In the genomic region with DNA sequence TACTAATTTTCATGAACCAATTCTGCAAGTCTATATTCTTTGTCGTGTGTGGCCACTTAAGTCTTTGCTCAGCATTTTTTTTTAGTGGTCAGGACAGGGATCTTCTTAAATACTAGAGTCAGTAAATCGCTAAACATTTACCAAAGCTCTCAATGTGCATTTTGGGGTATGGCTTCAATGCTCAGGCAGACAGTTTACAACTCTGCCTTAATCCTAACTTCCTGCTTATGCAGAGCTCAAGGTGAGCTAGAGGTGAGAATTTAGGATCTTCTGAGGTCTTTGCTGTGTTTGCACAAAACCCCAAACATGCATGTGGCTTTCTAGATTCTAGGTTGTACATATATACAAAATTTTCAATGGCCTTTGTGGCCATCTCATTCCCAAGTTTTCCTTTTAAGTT, we compare ENCODE assay signal across 24 cellular contexts.
DNase-seq lines count a peak whose midpoint lies in the region; ATAC-seq and TF ChIP-seq lines count a peak whose summit lies in the region.
"Had no signal": no experiment of that assay in that cellular context is flagged by ENCODE, and none has a peak within 500 bp of the region (broad histone marks: within the 10 kb centered on the region; RNA-seq: fewer than 3 reads in every experiment).

No MANE protein-coding gene starts in this region.

- H3K9me3 ChIP-seq in NT2/D1 (ENCODE audit: insufficient read depth, low read length) (no peaks in the 10 kb centered on the region), endodermal cell (ENCODE audit: control insufficient read depth, low read length) (no peaks in the 10 kb centered on the region)
- H3K9me3 ChIP-seq: A549; BE2C; BLaER1 treated with 17β-estradiol and CSF1 and Interleukin-3, amounts not matched to agents 10 nM and 100 nM; HAP-1 had no signal

- H3K36me3 Mint-ChIP-seq in GM23338 (ENCODE audit: low read depth), result no peaks in the 10 kb centered on the region
- no peaks in the 10 kb centered on the region for H3K36me3 Mint-ChIP-seq in endodermal cell (ENCODE audit: low read depth)
- H3K36me3 Mint-ChIP-seq in T-cell, result no peaks in the 10 kb centered on the region
- H3K36me3 Mint-ChIP-seq in activated naive CD8-positive, alpha-beta T cell treated with anti-CD3 and anti-CD28 coated beads, Interleukin-2, amount 50 U/mL, for 24 hours (ENCODE audit: low read depth), result no peaks in the 10 kb centered on the region
- H3K36me3 Mint-ChIP-seq: CD14-positive monocyte; CD8-positive, alpha-beta memory T cell had no signal

- H3K27me3 Mint-ChIP-seq in GM23338 (ENCODE audit: insufficient read depth, low read depth, poor library complexity), result peaks cover 4% of the 10 kb centered on the region
- H3K27me3 Mint-ChIP-seq in endodermal cell (ENCODE audit: insufficient read depth), result no peaks in the 10 kb centered on the region
- no peaks in the 10 kb centered on the region for H3K27me3 Mint-ChIP-seq in T-cell
- peaks cover 2% of the 10 kb centered on the region for H3K27me3 Mint-ChIP-seq in activated naive CD8-positive, alpha-beta T cell treated with anti-CD3 and anti-CD28 coated beads, Interleukin-2, amount 50 U/mL, for 24 hours

- no peaks in the 10 kb centered on the region for H3K9me3 Mint-ChIP-seq in GM23338
- H3K9me3 Mint-ChIP-seq in endodermal cell, result peaks cover 3% of the 10 kb centered on the region
- no peaks in the 10 kb centered on the region for H3K9me3 Mint-ChIP-seq in T-cell
- H3K9me3 Mint-ChIP-seq in activated naive CD8-positive, alpha-beta T cell treated with anti-CD3 and anti-CD28 coated beads, Interleukin-2, amount 50 U/mL, for 24 hours, result no peaks in the 10 kb centered on the region
- H3K9me3 Mint-ChIP-seq: CD14-positive monocyte; CD4-positive, alpha-beta T cell; CD8-positive, alpha-beta memory T cell; HFFc6 had no signal

- ATAC-seq in GM23338 (no peak), T-cell (replicated peaks in 1 of 4) (no peak)
- no peak for ATAC-seq in activated naive CD8-positive, alpha-beta T cell treated with anti-CD3 and anti-CD28 coated beads, Interleukin-2, amount 50 U/mL, for 24 hours
- ATAC-seq: A549, GM12878 had no signal

- H3K4me2 ChIP-seq in GM23338, result no peak overlapping the region
- H3K4me2 ChIP-seq in KMS-11, result 0 out of 2 replicates have a peak overlapping the region, but pooled peaks have one; percentile 5
- H3K4me2 ChIP-seq: A549; BLaER1 treated with 17β-estradiol and CSF1 and Interleukin-3, amounts not matched to agents 10 nM and 100 nM had no signal

- 90% methylated on average over 2 of the region's 2 CpGs; no CpG with 5 or more reads in 1 of the 2 experiments for WGBS in endodermal cell (ENCODE audit: insufficient coverage in 1 of 2, insufficient read length in 1 of 2), 2 experiments

- H2AFZ ChIP-seq in GM23338, result no peak overlapping the region
- no peak overlapping the region for H2AFZ ChIP-seq in KMS-11 (ENCODE audit: low read depth)
- H2AFZ ChIP-seq: GM23248 had no signal

- TF ChIP-seq CTCF in GM23338 (conservative IDR thresholded peaks at IDR 0.05; ENCODE audit: low read depth in 2 of 2) (no peak), KMS-11 (conservative IDR thresholded peaks at IDR 0.05; ENCODE audit: low read depth, low read length) (no peak), endodermal cell (conservative IDR thresholded peaks at IDR 0.05) (no peak)

- H3K4me3 ChIP-seq in GM23338 (no peak overlapping the region), KMS-11 (IDR thresholded peaks at IDR 0.05; ENCODE audit: insufficient read depth, low read depth, low read length) (no peak overlapping the region), NT2/D1 (ENCODE audit: insufficient read length, low read depth) (no peak overlapping the region), endodermal cell (ENCODE audit: low read length) (peak overlapping the region; percentile 45)
- H3K4me3 ChIP-seq: A549; BLaER1 treated with 17β-estradiol and CSF1 and Interleukin-3, amounts not matched to agents 10 nM and 100 nM; GM12878; GM23248; HAP-1 had no signal

- H3K27ac ChIP-seq in GM23338 (ENCODE audit: low read depth), result no peak overlapping the region
- no peak overlapping the region for H3K27ac ChIP-seq in KMS-11
- no peak overlapping the region for H3K27ac ChIP-seq in endodermal cell (ENCODE audit: low read depth, low read length)
- H3K27ac ChIP-seq: A549; BLaER1 treated with 17β-estradiol and CSF1 and Interleukin-3, amounts not matched to agents 10 nM and 100 nM; GM23248 had no signal

- H3K27ac Mint-ChIP-seq in GM23338 (peak overlapping the region; percentile 25; the same call in 1 of the 2 replicates), endodermal cell (peak overlapping the region; percentile 46), T-cell (no peak overlapping the region)
- H3K27ac Mint-ChIP-seq in activated naive CD8-positive, alpha-beta T cell treated with anti-CD3 and anti-CD28 coated beads, Interleukin-2, amount 50 U/mL, for 24 hours, result no peak overlapping the region
- H3K27ac Mint-ChIP-seq: CD14-positive monocyte; CD4-positive, alpha-beta T cell; HFFc6 had no signal

- H3K9ac ChIP-seq in KMS-11 (no peak overlapping the region), NT2/D1 (ENCODE audit: insufficient read length, low read depth) (no peak overlapping the region), endodermal cell (ENCODE audit: extremely low read depth, low read length, poor library complexity, severe bottlenecking) (no peak overlapping the region)
- H3K9ac ChIP-seq: BLaER1 treated with 17β-estradiol and CSF1 and Interleukin-3, amounts not matched to agents 10 nM and 100 nM; GM23248 had no signal

- no peaks in the 10 kb centered on the region for H4K20me1 ChIP-seq in GM23338 (replicated peaks; ENCODE audit: insufficient read depth)
- no peaks in the 10 kb centered on the region for H4K20me1 ChIP-seq in KMS-11 (ENCODE audit: insufficient read depth)
- H4K20me1 ChIP-seq: BLaER1 treated with 17β-estradiol and CSF1 and Interleukin-3, amounts not matched to agents 10 nM and 100 nM had no signal

- CTCF ChIA-PET in T-cell (lab: Charles Lee), result interaction anchor here in 1 of 2 donors (1.1 kb wide), 1 partner anchor 8 kb away, joined by 3 read pairs; no protein-coding TSS in a partner anchor

- H3K36me3 ChIP-seq in GM23338 (ENCODE audit: insufficient read depth) (no peaks in the 10 kb centered on the region), KMS-11 (ENCODE audit: insufficient read depth) (no peaks in the 10 kb centered on the region), NT2/D1 (ENCODE audit: insufficient read depth, insufficient read length, low read length) (no peaks in the 10 kb centered on the region), endodermal cell (ENCODE audit: control insufficient read depth, insufficient read depth, low read length) (no peaks in the 10 kb centered on the region)
- H3K36me3 ChIP-seq: BE2C; BLaER1 treated with 17β-estradiol and CSF1 and Interleukin-3, amounts not matched to agents 10 nM and 100 nM; HAP-1 had no signal

- no peaks in the 10 kb centered on the region for H3K79me2 ChIP-seq in GM23338 (replicated peaks; ENCODE audit: insufficient read depth)
- no peaks in the 10 kb centered on the region for H3K79me2 ChIP-seq in KMS-11 (ENCODE audit: insufficient read depth, low read depth)

- POLR2A ChIA-PET in T-cell (lab: Charles Lee), result interaction anchor here in 1 of 2 donors (0.6 kb wide), 1 partner anchor 189 kb away, joined by 3 read pairs; no protein-coding TSS in a partner anchor

- no peak for DNase-seq in GM23338 (ENCODE audit: low spot score)
- DNase-seq in NT2/D1 (ENCODE audit: low read depth, low spot score), result peak; percentile 48
- no peak for DNase-seq in endodermal cell
- no peak for DNase-seq in NAMALWA (ENCODE audit: low spot score)
- no peak for DNase-seq in T-cell
- DNase-seq in activated naive CD8-positive, alpha-beta T cell treated with anti-CD3 and anti-CD28 coated beads, Interleukin-2, amount 50 U/mL, for 24 hours, result no peak
- DNase-seq: 8988T; ACHN; AML-193; BE2C; CD4-positive, alpha-beta T cell; CD8-positive, alpha-beta memory T cell; DMS 273 treated with DMSO at 0.1 percent for 48 hours; DMS79; EL; GDM1; GM23248; HFFc6 had no signal

- peaks cover 7% of the 10 kb centered on the region; the same call in 2 of the 3 replicates for H3K4me1 Mint-ChIP-seq in GM23338
- peaks cover 8% of the 10 kb centered on the region for H3K4me1 Mint-ChIP-seq in endodermal cell
- no peaks in the 10 kb centered on the region for H3K4me1 Mint-ChIP-seq in T-cell
- H3K4me1 Mint-ChIP-seq in activated naive CD8-positive, alpha-beta T cell treated with anti-CD3 and anti-CD28 coated beads, Interleukin-2, amount 50 U/mL, for 24 hours, result no peaks in the 10 kb centered on the region
- H3K4me1 Mint-ChIP-seq: CD14-positive monocyte; CD8-positive, alpha-beta memory T cell had no signal

- H3K4me3 Mint-ChIP-seq in GM23338, result no peak overlapping the region
- no peak overlapping the region for H3K4me3 Mint-ChIP-seq in endodermal cell
- no peak overlapping the region for H3K4me3 Mint-ChIP-seq in T-cell
- no peak overlapping the region for H3K4me3 Mint-ChIP-seq in activated naive CD8-positive, alpha-beta T cell treated with anti-CD3 and anti-CD28 coated beads, Interleukin-2, amount 50 U/mL, for 24 hours
- H3K4me3 Mint-ChIP-seq: CD14-positive monocyte; CD4-positive, alpha-beta T cell; CD8-positive, alpha-beta memory T cell; HFFc6 had no signal

- no peaks in the 10 kb centered on the region for H3F3A ChIP-seq in GM23338 (replicated peaks; ENCODE audit: low read depth)

- H3K4me1 ChIP-seq in GM23338 (ENCODE audit: insufficient read depth), result no peaks in the 10 kb centered on the region; the same call in 1 of the 2 replicates
- H3K4me1 ChIP-seq in KMS-11 (ENCODE audit: low read depth, poor library complexity, severe bottlenecking), result peaks cover 7% of the 10 kb centered on the region
- H3K4me1 ChIP-seq in NT2/D1 (ENCODE audit: insufficient read depth, insufficient read length), result no peaks in the 10 kb centered on the region
- H3K4me1 ChIP-seq in endodermal cell (ENCODE audit: control insufficient read depth, insufficient read depth, low read length), result no peaks in the 10 kb centered on the region
- H3K4me1 ChIP-seq: A549; BE2C; BLaER1 treated with 17β-estradiol and CSF1 and Interleukin-3, amounts not matched to agents 10 nM and 100 nM; HAP-1 had no signal

- H3K9me2 ChIP-seq in GM23338 (ENCODE audit: insufficient read depth), result no peaks in the 10 kb centered on the region

- no peaks in the 10 kb centered on the region for H3K27me3 ChIP-seq in GM23338 (ENCODE audit: insufficient read depth)
- no peaks in the 10 kb centered on the region for H3K27me3 ChIP-seq in KMS-11 (ENCODE audit: insufficient read depth, low read depth)
- H3K27me3 ChIP-seq in NT2/D1 (ENCODE audit: insufficient read depth, insufficient read length), result no peaks in the 10 kb centered on the region
- no peaks in the 10 kb centered on the region for H3K27me3 ChIP-seq in endodermal cell (ENCODE audit: control insufficient read depth, insufficient read depth, low read length, poor library complexity, severe bottlenecking)
- H3K27me3 ChIP-seq: BE2C; BLaER1 treated with 17β-estradiol and CSF1 and Interleukin-3, amounts not matched to agents 10 nM and 100 nM had no signal

TF ChIP-seq in GM23338, 12 proteins besides CTCF, POLR2A, EP300 and RAD21 (continues in another document):
- TF ChIP-seq NANOG (IDR thresholded peaks at IDR 0.05; ENCODE audit: borderline replicate concordance), result no peak

Comparison
In these comparisons a context has a peak if more than half of its experiments do, and no peak if none do; other contexts are left out.
1. H3K27ac Mint-ChIP-seq: peak in GM23338 (single experiment) and endodermal cell (single experiment); none in T-cell (0 of 2) and activated naive CD8-positive, alpha-beta T cell treated with anti-CD3 and anti-CD28 coated beads, Interleukin-2, amount 50 U/mL, for 24 hours (single experiment).